Comparison of ENCODE assay signal across 25 cellular contexts in genomic region chr17:65086465-65086864, GRCh38. TPM values are rescaled to one million over a fixed set of nuclear protein-coding genes. Genes with fewer than 3 reads are reported as not detected.
DNase-seq lines count a peak whose midpoint lies in the region; ATAC-seq, FAIRE-seq and TF ChIP-seq lines count a peak whose summit lies in the region.
"Had no signal": no experiment of that assay in that cellular context is flagged by ENCODE, and none has a peak within 500 bp of the region (broad histone marks: within the 10 kb centered on the region; RNA-seq: fewer than 3 reads in every experiment).

No MANE protein-coding gene starts in this region.

- no peak overlapping the region for H2AK5ac ChIP-seq in neuronal stem cell (ENCODE audit: low read depth, low read length)

- no peak for TF ChIP-seq POLR2A in HepG2 (IDR thresholded peaks at IDR 0.05; ENCODE audit: insufficient read depth in 1 of 2, low read depth in 2 of 2, low read length in 2 of 2)

- no peak for TF ChIP-seq CTCF in HepG2 (CRISPR knock-in tag; IDR thresholded peaks at IDR 0.05)
- no peak for TF ChIP-seq CTCF in GM20000 (IDR thresholded peaks at IDR 0.05; ENCODE audit: extremely low read depth, missing control alignments)

- intact Hi-C loops in HepG2 (cut with micrococcal nuclease; ENCODE audit: unreplicated experiment), result no loop called here

- POLR2A ChIA-PET in HepG2 (lab: Yijun Ruan, JAX), result interaction anchor here (1.2 kb wide), 1 partner anchor 30 kb away, joined by 4 read pairs; the partner anchor contains the start of gene GNA13

- H3K36me3 ChIP-seq in HepG2 (replicated peaks in 1 of 2; ENCODE audit: control insufficient read depth in 1 of 2, insufficient read depth in 2 of 2, low read length in 2 of 2) (no peaks in the 10 kb centered on the region), mucosa of rectum (ENCODE audit: control insufficient read depth in 2 of 2, insufficient read depth in 2 of 2, low read length in 2 of 2) (no peaks in the 10 kb centered on the region), neuronal stem cell (replicated peaks in 1 of 2; ENCODE audit: control insufficient read depth in 2 of 2, insufficient read depth in 2 of 2, low read length in 2 of 2) (no peaks in the 10 kb centered on the region)
- H3K36me3 ChIP-seq: BLaER1 had no signal

- H3K23ac ChIP-seq in neuronal stem cell (ENCODE audit: low read depth, low read length, poor library complexity), result no peak overlapping the region

- in situ Hi-C loops in HepG2 (cut with HindIII; ENCODE audit: extremely low pct_ligation_motif_present, low pct_unique_long_range_greater_than_20kb), result no loop called here

- no peak overlapping the region for H4K91ac ChIP-seq in neuronal stem cell (ENCODE audit: low read depth, low read length, poor library complexity)

- H3K4me2 ChIP-seq in HepG2 (ENCODE audit: low read depth, low read length) (no peak overlapping the region), neuronal stem cell (ENCODE audit: insufficient read depth, low read length, poor library complexity, severe bottlenecking) (no peak overlapping the region)
- H3K4me2 ChIP-seq: A549, BLaER1 had no signal

- no peak for FAIRE-seq in HepG2 (lab: Jason Lieb, UNC)
- peak; percentile 56 for FAIRE-seq in urothelium cell line (lab: Jason Lieb, UNC)
- FAIRE-seq: A549, GM12878, GM12892, GM18507 had no signal

- H3K9me3 ChIP-seq in HepG2 (ENCODE audit: low read length) (no peaks in the 10 kb centered on the region), mucosa of rectum (ENCODE audit: control insufficient read depth in 2 of 2, low read length in 2 of 2) (no peaks in the 10 kb centered on the region), neuronal stem cell (replicated peaks in 1 of 2; ENCODE audit: control insufficient read depth in 2 of 2, insufficient read depth in 1 of 2, low read depth in 1 of 2, low read length in 2 of 2) (no peaks in the 10 kb centered on the region)
- H3K9me3 ChIP-seq: A549, BLaER1 had no signal

- H3K14ac ChIP-seq in neuronal stem cell (ENCODE audit: low read length), result no peak overlapping the region

- 0 out of 5 replicates have a peak, but pooled peaks cover 3% of the 10 kb centered on the region in 2 experiments for H3K27me3 ChIP-seq in HepG2 (ENCODE audit: control insufficient read depth in 1 of 2, insufficient read depth in 2 of 2, low read length in 2 of 2)
- no peaks in the 10 kb centered on the region for H3K27me3 ChIP-seq in mucosa of rectum (ENCODE audit: control insufficient read depth in 2 of 2, insufficient read depth in 2 of 2, low read length in 2 of 2)
- H3K27me3 ChIP-seq in neuronal stem cell (ENCODE audit: control insufficient read depth in 3 of 3, insufficient read depth in 3 of 3, low read depth in 1 of 3, low read length in 3 of 3), result peaks cover 0 to 33% (median 2%) of the 10 kb centered on the region in 3 experiments
- H3K27me3 ChIP-seq: BLaER1 had no signal

- H3K4me3 ChIP-seq in HepG2 (replicated peaks in 1 of 3; ENCODE audit: insufficient read depth in 1 of 3, low read depth in 2 of 3, low read length in 3 of 3), result no peak overlapping the region
- H3K4me3 ChIP-seq in mucosa of rectum (ENCODE audit: low read length in 2 of 2), result no peak overlapping the region
- H3K4me3 ChIP-seq in neuronal stem cell (ENCODE audit: low read length in 2 of 2), result no peak overlapping the region
- H3K4me3 ChIP-seq: A549, BLaER1, GM12878 had no signal

- no peak for ATAC-seq in HepG2
- ATAC-seq: A549, GM12878 had no signal

- DNase-seq in HepG2 (ENCODE audit: low spot score) (no peak), urothelium cell line (ENCODE audit: low spot score) (no peak), neuronal stem cell (ENCODE audit: low spot score) (no peak), GM20000 (ENCODE audit: low spot score) (no peak)
- DNase-seq: AML-193; C1 segment of cervical spinal cord; CD4-positive, alpha-beta memory T cell; CD4-positive, CD25-positive, alpha-beta regulatory T cell; CD8-positive, alpha-beta memory T cell; COR-L47; DMS 273 treated with DMSO at 0.1 percent for 48 hours; DMS153; DMS53; DMS79; DND-41; EL; GDM1 had no signal

- no peak overlapping the region for H2AFZ ChIP-seq in HepG2 (ENCODE audit: low read length)
- no peak overlapping the region for H2AFZ ChIP-seq in neuronal stem cell (ENCODE audit: low read length)

- no peaks in the 10 kb centered on the region for H3K79me1 ChIP-seq in neuronal stem cell (ENCODE audit: low read depth, low read length)

- no peak overlapping the region for H3K27ac ChIP-seq in HepG2 (ENCODE audit: extremely low read length, insufficient read depth, low read length)
- peak overlapping the region; percentile 39 to 43 for H3K27ac ChIP-seq in mucosa of rectum (ENCODE audit: low read depth in 2 of 2, low read length in 2 of 2)
- H3K27ac ChIP-seq in neuronal stem cell (replicated peaks; ENCODE audit: low read length), result no peak overlapping the region
- H3K27ac ChIP-seq: 22Rv1, A549, BLaER1 had no signal

- no peak overlapping the region for H4K8ac ChIP-seq in neuronal stem cell (ENCODE audit: low read depth, low read length)

- no peak overlapping the region for H3K18ac ChIP-seq in neuronal stem cell (ENCODE audit: low read length)

- TF ChIP-seq EP300 in HepG2 (IDR thresholded peaks at IDR 0.05; ENCODE audit: low read depth in 2 of 2, low read length in 2 of 2) (no peak), HepG2 (CRISPR knock-in tag; IDR thresholded peaks at IDR 0.05; ENCODE audit: borderline replicate concordance) (no peak)

- no peak overlapping the region for H2BK12ac ChIP-seq in neuronal stem cell (ENCODE audit: low read length)

- H3K9ac ChIP-seq in HepG2 (ENCODE audit: insufficient read depth, low read depth, low read length), result no peak overlapping the region
- H3K9ac ChIP-seq in mucosa of rectum (ENCODE audit: low read depth in 1 of 2, low read length in 2 of 2), result no peak overlapping the region
- H3K9ac ChIP-seq in neuronal stem cell (ENCODE audit: low read depth, low read length, poor library complexity), result no peak overlapping the region
- H3K9ac ChIP-seq: BLaER1 had no signal

- H3K4me1 ChIP-seq in HepG2 (ENCODE audit: insufficient read depth, low read length) (peaks cover 8% of the 10 kb centered on the region), mucosa of rectum (ENCODE audit: control insufficient read depth in 2 of 2, insufficient read depth in 2 of 2, low read length in 2 of 2) (peaks cover 6 to 13% of the 10 kb centered on the region in 2 donors), neuronal stem cell (ENCODE audit: control insufficient read depth in 2 of 2, insufficient read depth in 1 of 2, low read depth in 1 of 2, low read length in 2 of 2) (no peaks in the 10 kb centered on the region)
- H3K4me1 ChIP-seq: BLaER1 had no signal

- H4K20me1 ChIP-seq in HepG2 (ENCODE audit: insufficient read depth, low read length), result no peaks in the 10 kb centered on the region
- H4K20me1 ChIP-seq: BLaER1 had no signal

- no peak for TF ChIP-seq RAD21 in HepG2 (CRISPR knock-in tag; IDR thresholded peaks at IDR 0.05)

- CTCF ChIA-PET in HepG2 (lab: Yijun Ruan, JAX; ENCODE audit: low intra/inter-chr PET ratio, low total read pairs), result no interaction called here

- no peak overlapping the region for H3K4ac ChIP-seq in neuronal stem cell (ENCODE audit: low read length)

- BruUV-seq in HepG2 (replicated peaks; lab: Mats Ljungman, UMichigan), result no TSS peak

- H3K79me2 ChIP-seq in HepG2 (ENCODE audit: insufficient read depth, low read length), result no peaks in the 10 kb centered on the region

- H2BK15ac ChIP-seq in neuronal stem cell (ENCODE audit: low read length), result no peak overlapping the region

- no peak overlapping the region for H2BK5ac ChIP-seq in neuronal stem cell (ENCODE audit: low read length)

- H2BK120ac ChIP-seq in neuronal stem cell (ENCODE audit: low read depth, low read length), result no peak overlapping the region

RNA-seq across cellular contexts. Expression of gene GNA13, which starts 29.9 kb away (rescaled TPM):
- total RNA-seq in HepG2 (2016; rRNA removed; fragmentation: Illumina TruSeq; extraction: Trizol), result 22.9 and 45.8 TPM in 2 replicates
- 8.3 and 10.6 TPM in 2 replicates for total RNA-seq in HepG2 (2016; cell fraction: cytosol; rRNA removed; fragmentation: Illumina TruSeq; extraction: Trizol; ENCODE audit: low read depth)
- 22.8 and 43.0 TPM in 2 replicates for total RNA-seq in HepG2 (2016; cell fraction: insoluble cytoplasmic fraction; rRNA removed; fragmentation: Illumina TruSeq; extraction: Trizol)
- 30.7 and 34.7 TPM in 2 replicates for total RNA-seq in HepG2 (2016; cell fraction: membrane; rRNA removed; fragmentation: Illumina TruSeq; extraction: Trizol)
- total RNA-seq in HepG2 (2016; cell fraction: nucleus; rRNA removed; fragmentation: Illumina TruSeq; extraction: Trizol), result 21.1 and 24.0 TPM in 2 replicates
- 23.7 and 31.0 TPM in 2 replicates for polyA plus RNA-seq in HepG2 (2011; rRNA removed)
- 13.2 and 21.5 TPM in 2 replicates for polyA plus RNA-seq in HepG2 (2011; cell fraction: cytosol; rRNA removed)
- 10.2 and 12.4 TPM in 2 replicates for polyA plus RNA-seq in HepG2 (2011; cell fraction: nucleus; rRNA removed)
- 26.8 and 27.3 TPM in 2 replicates for polyA plus RNA-seq in HepG2 (2012)
- 3.4 and 3.6 TPM in 2 replicates for polyA plus RNA-seq in HepG2 (2016; cell fraction: cytosol; fragmentation: Illumina TruSeq; extraction: Trizol; ENCODE audit: low read depth)
- 41.0 and 43.8 TPM in 2 replicates for polyA plus RNA-seq in HepG2 (2016; cell fraction: insoluble cytoplasmic fraction; fragmentation: Illumina TruSeq; extraction: Trizol; ENCODE audit: low read depth)
- 18.5 and 20.3 TPM in 2 replicates for polyA plus RNA-seq in HepG2 (2016; cell fraction: membrane; fragmentation: Illumina TruSeq; extraction: Trizol; ENCODE audit: low read depth)
- polyA plus RNA-seq in HepG2 (2016; cell fraction: nucleus; fragmentation: Illumina TruSeq; extraction: Trizol; ENCODE audit: insufficient read depth, low read depth), result 24.4 and 25.6 TPM in 2 replicates
- 21.9 and 29.7 TPM in 2 replicates for polyA minus RNA-seq in HepG2 (2011; rRNA and poly(A)+ RNA removed; ENCODE audit: low replicate concordance)
- 37.8 and 38.8 TPM in 2 replicates for polyA minus RNA-seq in HepG2 (2011; cell fraction: cytosol; rRNA and poly(A)+ RNA removed)
- 37.3 and 39.9 TPM in 2 replicates for polyA minus RNA-seq in HepG2 (2011; cell fraction: nucleus; rRNA and poly(A)+ RNA removed)
- 28.1 TPM for polyA plus RNA-seq in neuronal stem cell (2013, experiment 1 of 2)
- 29.3 TPM for polyA plus RNA-seq in neuronal stem cell (2013, experiment 2 of 2)

RNA-seq across cellular contexts. Expression of gene RGS9, which starts 50.7 kb away (rescaled TPM):
- 0.44 and 0.66 TPM in 2 replicates for total RNA-seq in HepG2 (2016; rRNA removed; fragmentation: Illumina TruSeq; extraction: Trizol)
- total RNA-seq in HepG2 (2016; cell fraction: cytosol; rRNA removed; fragmentation: Illumina TruSeq; extraction: Trizol; ENCODE audit: low read depth), result 0.62 and 2.1 TPM in 2 replicates
- 0.13 and 0.37 TPM in 2 replicates for total RNA-seq in HepG2 (2016; cell fraction: insoluble cytoplasmic fraction; rRNA removed; fragmentation: Illumina TruSeq; extraction: Trizol)
- total RNA-seq in HepG2 (2016; cell fraction: membrane; rRNA removed; fragmentation: Illumina TruSeq; extraction: Trizol), result 1.5 and 2.3 TPM in 2 replicates
- total RNA-seq in HepG2 (2016; cell fraction: nucleus; rRNA removed; fragmentation: Illumina TruSeq; extraction: Trizol), result not detected in 2 replicates
- polyA plus RNA-seq in HepG2 (2011; rRNA removed), result 0.43 and 0.74 TPM in 2 replicates
- polyA plus RNA-seq in HepG2 (2011; cell fraction: cytosol; rRNA removed), result 0.22 and 0.24 TPM in 2 replicates
- polyA plus RNA-seq in HepG2 (2011; cell fraction: nucleus; rRNA removed), result 0.06 and 0.10 TPM in 2 replicates
- 0.47 and 0.65 TPM in 2 replicates for polyA plus RNA-seq in HepG2 (2012)
- polyA plus RNA-seq in HepG2 (2016; cell fraction: cytosol; fragmentation: Illumina TruSeq; extraction: Trizol; ENCODE audit: low read depth), result 1.7 and 2.2 TPM in 2 replicates
- polyA plus RNA-seq in HepG2 (2016; cell fraction: insoluble cytoplasmic fraction; fragmentation: Illumina TruSeq; extraction: Trizol; ENCODE audit: low read depth), result 0.62 and 0.74 TPM in 2 replicates
- 1.2 and 1.8 TPM in 2 replicates for polyA plus RNA-seq in HepG2 (2016; cell fraction: membrane; fragmentation: Illumina TruSeq; extraction: Trizol; ENCODE audit: low read depth)
- 0.29 and 0.72 TPM in 2 replicates for polyA plus RNA-seq in HepG2 (2016; cell fraction: nucleus; fragmentation: Illumina TruSeq; extraction: Trizol; ENCODE audit: insufficient read depth, low read depth)
- 0.20 and 0.23 TPM in 2 replicates for polyA minus RNA-seq in HepG2 (2011; rRNA and poly(A)+ RNA removed; ENCODE audit: low replicate concordance)
- polyA minus RNA-seq in HepG2 (2011; cell fraction: cytosol; rRNA and poly(A)+ RNA removed), result not detected in 2 replicates
- polyA minus RNA-seq in HepG2 (2011; cell fraction: nucleus; rRNA and poly(A)+ RNA removed), result 0.13 TPM in 1 of 2 replicates, not detected in the other
- 8.1 TPM for polyA plus RNA-seq in neuronal stem cell (2013, experiment 1 of 2)
- polyA plus RNA-seq in neuronal stem cell (2013, experiment 2 of 2), result 7.6 TPM
- polyA plus RNA-seq: CD14-positive monocyte had no signal

Comparison
In these comparisons a context has a peak if more than half of its experiments do, and no peak if none do; other contexts are left out.
1. H3K27ac ChIP-seq: peak in mucosa of rectum (2 of 2); none in HepG2 (single experiment) and neuronal stem cell (single experiment).